In the genomic region with DNA sequence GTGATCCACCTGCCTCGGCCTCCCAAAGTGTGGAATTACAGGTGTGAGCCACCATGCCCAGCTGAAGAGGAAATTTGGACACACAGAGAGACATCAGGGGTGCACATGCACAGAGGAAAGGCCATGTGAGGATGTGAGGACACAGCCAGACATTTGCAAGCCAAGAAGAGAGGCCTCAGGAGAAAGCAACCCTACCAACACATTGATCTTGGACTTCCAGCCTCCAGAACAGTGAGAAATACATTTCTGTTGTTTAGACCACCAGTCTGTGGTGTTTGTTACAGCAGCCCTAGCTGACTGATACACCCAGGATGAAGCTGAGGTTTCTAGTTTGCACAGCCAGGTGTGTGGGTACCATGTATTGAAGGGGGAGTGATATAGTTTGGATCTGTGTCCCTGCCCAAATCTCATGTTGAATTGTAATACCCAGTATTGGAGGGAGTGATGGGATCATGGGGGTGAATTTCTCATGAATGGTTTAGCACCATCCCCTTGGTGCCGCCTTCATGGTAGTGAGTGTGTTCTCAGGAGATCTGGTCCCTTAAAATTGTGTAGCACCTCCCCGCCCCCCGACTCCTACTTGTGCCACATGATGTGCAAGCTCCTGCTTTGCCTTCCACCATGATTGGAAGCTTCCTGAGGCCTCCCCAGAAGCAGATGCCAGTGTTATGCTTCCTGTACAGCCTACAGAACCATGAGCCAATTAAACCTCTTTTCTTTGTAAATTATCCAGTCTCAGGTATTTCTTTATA, we compare ENCODE assay signal across 18 cellular contexts.
DNase-seq lines count a peak whose midpoint lies in the region; ATAC-seq and TF ChIP-seq lines count a peak whose summit lies in the region.
"Had no signal": no experiment of that assay in that cellular context is flagged by ENCODE, and none has a peak within 500 bp of the region (broad histone marks: within the 10 kb centered on the region; RNA-seq: fewer than 3 reads in every experiment).

No MANE protein-coding gene starts in this region.

- RAD21 ChIA-PET in HCT116 (lab: Charles Lee; ENCODE audit: low non-redundant PET in 1 of 2, low total read pairs in 2 of 2, uncharacterized antibody in 2 of 2, unreplicated experiment in 2 of 2), result no interaction called here

- no peak overlapping the region for H3K27ac ChIP-seq in HCT116 (ENCODE audit: low read depth, low read length)
- H3K27ac ChIP-seq in endodermal cell (ENCODE audit: low read depth, low read length), result no peak overlapping the region
- H3K27ac ChIP-seq in upper lobe of right lung, result no peak overlapping the region
- H3K27ac ChIP-seq in upper lobe of left lung, result no peak overlapping the region
- H3K27ac ChIP-seq: PC-9, RWPE1 had no signal

- H3K9ac ChIP-seq in HCT116 (ENCODE audit: low read length), result no peak overlapping the region
- no peak overlapping the region for H3K9ac ChIP-seq in endodermal cell (ENCODE audit: extremely low read depth, low read length, poor library complexity, severe bottlenecking)

- POLR2A ChIA-PET in HCT116 (lab: Charles Lee), result interaction anchor here (1.3 kb wide), 1 partner anchor 11 kb away, joined by 5 read pairs; no protein-coding TSS in a partner anchor

- CTCF ChIA-PET in HCT116 (lab: Charles Lee), result no interaction called here

- no peak overlapping the region for H3K4me3 Mint-ChIP-seq in endodermal cell
- no peak overlapping the region for H3K4me3 Mint-ChIP-seq in T-helper 17 cell
- H3K4me3 Mint-ChIP-seq: CD4-positive, CD25-positive, alpha-beta regulatory T cell had no signal

- no peak for TF ChIP-seq CTCF in HCT116 (IDR thresholded peaks at IDR 0.05 in 2 of 3, conservative IDR thresholded peaks at IDR 0.05 in 1 of 3; ENCODE audit: borderline replicate concordance in 1 of 3, insufficient read depth in 1 of 3, low read depth in 2 of 3, low read length in 2 of 3)
- no peak for TF ChIP-seq CTCF in endodermal cell (conservative IDR thresholded peaks at IDR 0.05)
- TF ChIP-seq CTCF in upper lobe of right lung (IDR thresholded peaks at IDR 0.05), result no peak
- TF ChIP-seq CTCF in upper lobe of left lung (IDR thresholded peaks at IDR 0.05), result no peak

- H3K27me3 ChIP-seq in HCT116 (ENCODE audit: insufficient read depth, low read length), result no peaks in the 10 kb centered on the region
- no peaks in the 10 kb centered on the region for H3K27me3 ChIP-seq in endodermal cell (ENCODE audit: control insufficient read depth, insufficient read depth, low read length, poor library complexity, severe bottlenecking)
- no peaks in the 10 kb centered on the region for H3K27me3 ChIP-seq in upper lobe of right lung
- H3K27me3 ChIP-seq in upper lobe of left lung, result no peaks in the 10 kb centered on the region

- TF ChIP-seq POLR2A in HCT116 (IDR thresholded peaks at IDR 0.05; ENCODE audit: borderline replicate concordance, extremely low read depth, insufficient read depth, insufficient read length), result no peak
- TF ChIP-seq POLR2A in upper lobe of left lung (IDR thresholded peaks at IDR 0.05), result no peak

- H3K9me3 Mint-ChIP-seq in endodermal cell, result no peaks in the 10 kb centered on the region
- H3K9me3 Mint-ChIP-seq: CD4-positive, CD25-positive, alpha-beta regulatory T cell had no signal

- no peaks in the 10 kb centered on the region for H3K9me2 ChIP-seq in HCT116 (ENCODE audit: insufficient read depth)

- H3K27ac Mint-ChIP-seq in endodermal cell (no peak overlapping the region), T-helper 17 cell (no peak overlapping the region)
- H3K27ac Mint-ChIP-seq: CD4-positive, CD25-positive, alpha-beta regulatory T cell had no signal

- no TSS peak for BruUV-seq in HCT116 (replicated peaks; lab: Mats Ljungman, UMichigan)

- intact Hi-C loops in HCT116 (cut with micrococcal nuclease), result no loop called here
- intact Hi-C loops in upper lobe of right lung (cut with DNase I), result no loop called here

- no peak for TF ChIP-seq RAD21 in HCT116 (IDR thresholded peaks at IDR 0.05; ENCODE audit: low read depth)

- no peaks in the 10 kb centered on the region for H3K36me3 Mint-ChIP-seq in endodermal cell (ENCODE audit: low read depth)
- H3K36me3 Mint-ChIP-seq in T-helper 17 cell (ENCODE audit: low read depth), result no peaks in the 10 kb centered on the region

- H3K79me2 ChIP-seq in HCT116 (ENCODE audit: insufficient read depth, low read length), result no peaks in the 10 kb centered on the region

- H3K4me3 ChIP-seq in HCT116 (replicated peaks in 1 of 2; ENCODE audit: low read depth in 1 of 2, low read length in 2 of 2) (no peak overlapping the region), endodermal cell (ENCODE audit: low read length) (no peak overlapping the region), upper lobe of right lung (no peak overlapping the region), upper lobe of left lung (no peak overlapping the region)
- H3K4me3 ChIP-seq: PC-9 had no signal

- H3K4me1 Mint-ChIP-seq in endodermal cell, result peaks cover 7% of the 10 kb centered on the region
- peaks cover 5% of the 10 kb centered on the region for H3K4me1 Mint-ChIP-seq in T-helper 17 cell

- no peaks in the 10 kb centered on the region for H3K36me3 ChIP-seq in HCT116 (ENCODE audit: control insufficient read depth in 1 of 2, insufficient read depth in 2 of 2, low read length in 2 of 2)
- H3K36me3 ChIP-seq in endodermal cell (ENCODE audit: control insufficient read depth, insufficient read depth, low read length), result no peaks in the 10 kb centered on the region
- no peaks in the 10 kb centered on the region for H3K36me3 ChIP-seq in upper lobe of right lung
- no peaks in the 10 kb centered on the region for H3K36me3 ChIP-seq in upper lobe of left lung

- 96 to 100% methylated on average over 3 to 4 of the region's 4 CpGs for WGBS in endodermal cell (ENCODE audit: insufficient coverage in 1 of 2, insufficient read length in 1 of 2), 2 experiments
- WGBS in upper lobe of left lung, 2 donors, result 97 to 99% methylated on average over 4 of the region's 4 CpGs

- peak; percentile 24 for DNase-seq in activated effector memory CD4-positive, alpha-beta T cell treated with anti-CD3 and anti-CD28 coated beads, Interleukin-2, amount 50 U/mL, for 16 hours
- no peak for DNase-seq in activated effector memory CD4-positive, alpha-beta T cell treated with Interleukin-2 at 50 U/mL for 16 hours
- DNase-seq in HCT116 (ENCODE audit: low read depth, low spot score) (no peak), endodermal cell (peak; percentile 19), upper lobe of right lung (peak; percentile 32), upper lobe of left lung (no peak), T-helper 17 cell (no peak)
- DNase-seq: ACHN; CD4-positive, CD25-positive, alpha-beta regulatory T cell; COR-L47; DMS 273 treated with DMSO at 0.1 percent for 48 hours; DND-41; NCI-H1417 treated with DMSO at 0.1 percent for 48 hours; NCI-H187 treated with DMSO at 0.1 percent for 48 hours; NCI-H345; NCI-H526; PC-9 had no signal

- peaks cover 0 to 5% of the 10 kb centered on the region in 2 experiments; a peak in 1 of 4 replicates for H3K9me3 ChIP-seq in HCT116 (ENCODE audit: control insufficient read depth in 1 of 2, insufficient read depth in 1 of 2, low read depth in 1 of 2, low read length in 2 of 2)
- H3K9me3 ChIP-seq in endodermal cell (ENCODE audit: control insufficient read depth, low read length), result no peaks in the 10 kb centered on the region
- no peaks in the 10 kb centered on the region for H3K9me3 ChIP-seq in upper lobe of right lung
- H3K9me3 ChIP-seq in upper lobe of left lung, result no peaks in the 10 kb centered on the region
- no peaks in the 10 kb centered on the region for H3K9me3 ChIP-seq in T-helper 17 cell (ENCODE audit: control insufficient read depth, low read length, poor library complexity, severe bottlenecking)

- H3K4me1 ChIP-seq in HCT116 (ENCODE audit: control insufficient read depth in 1 of 2, insufficient read depth in 2 of 2, low read length in 2 of 2), result peaks cover 32 to 55% of the 10 kb centered on the region in 2 experiments
- no peaks in the 10 kb centered on the region for H3K4me1 ChIP-seq in endodermal cell (ENCODE audit: control insufficient read depth, insufficient read depth, low read length)
- no peaks in the 10 kb centered on the region for H3K4me1 ChIP-seq in upper lobe of right lung
- no peaks in the 10 kb centered on the region for H3K4me1 ChIP-seq in upper lobe of left lung

- no peak overlapping the region for H2AFZ ChIP-seq in HCT116 (ENCODE audit: low read depth, low read length, poor library complexity, severe bottlenecking)
- H2AFZ ChIP-seq: PC-9 had no signal

- ATAC-seq in HCT116 (no peak), upper lobe of right lung (no peak), upper lobe of left lung (ENCODE audit: low FRiP score in 2 of 2) (no peak), T-helper 17 cell (no peak)

- no peak for TF ChIP-seq EP300 in upper lobe of left lung (IDR thresholded peaks at IDR 0.05)

- H3K27me3 Mint-ChIP-seq in endodermal cell (ENCODE audit: insufficient read depth), result no peaks in the 10 kb centered on the region
- no peaks in the 10 kb centered on the region for H3K27me3 Mint-ChIP-seq in T-helper 17 cell
- H3K27me3 Mint-ChIP-seq: CD4-positive, CD25-positive, alpha-beta regulatory T cell had no signal

- H4K20me1 ChIP-seq in HCT116 (ENCODE audit: insufficient read depth), result no peaks in the 10 kb centered on the region

- H3K4me2 ChIP-seq in HCT116 (ENCODE audit: low read length), result peak overlapping the region; percentile 42; the same call in 1 of the 2 replicates

TF ChIP-seq in HCT116, 20 proteins besides CTCF, POLR2A, EP300 and RAD21:
- no peak for TF ChIP-seq SP1 (IDR thresholded peaks at IDR 0.05; ENCODE audit: low read depth)
- no peak for TF ChIP-seq POLR2AphosphoS5 (IDR thresholded peaks at IDR 0.05; ENCODE audit: low read depth, low read length)
- no peak for TF ChIP-seq ZFX (IDR thresholded peaks at IDR 0.05)

Comparison
In these comparisons a context has a peak if more than half of its experiments do, and no peak if none do; other contexts are left out.
1. DNase-seq: peak in activated effector memory CD4-positive, alpha-beta T cell treated with anti-CD3 and anti-CD28 coated beads, Interleukin-2, amount 50 U/mL, for 16 hours (single experiment), endodermal cell (single experiment) and upper lobe of right lung (single experiment); none in activated effector memory CD4-positive, alpha-beta T cell treated with Interleukin-2 at 50 U/mL for 16 hours (single experiment), HCT116 (single experiment), upper lobe of left lung (0 of 2) and T-helper 17 cell (0 of 3).